8 cellular contexts compared by ENCODE assay signal in genomic region chr7:41943098-41943577, GRCh38.
DNase-seq lines count a peak whose midpoint lies in the region; ATAC-seq lines count a peak whose summit lies in the region.

No MANE protein-coding gene starts in this region.

- H3K27ac Mint-ChIP-seq in activated T-helper 2 cell treated with anti-CD3 and anti-CD28 coated beads, Interferon-gamma antibody, Interleukin-2, Interleukin-4, amounts not matched to agents 10 μg/mL and 5 μg/mL and 100 μg/mL, durations not matched to agents 14 hours and 24 hours and 36 hours, result no peak overlapping the region

- H3K27me3 ChIP-seq in HUES6 (ENCODE audit: control insufficient read depth, insufficient read depth, low read length), result peaks cover 16% of the 10 kb centered on the region
- peaks cover 0 to 3% (median 0%) of the 10 kb centered on the region in 3 experiments for H3K27me3 ChIP-seq in neuronal stem cell (ENCODE audit: control insufficient read depth in 3 of 3, insufficient read depth in 3 of 3, low read depth in 1 of 3, low read length in 3 of 3)

- H4K8ac ChIP-seq in neuronal stem cell (ENCODE audit: low read depth, low read length), result no peak overlapping the region

- H3K9me3 Mint-ChIP-seq in activated T-helper 2 cell treated with anti-CD3 and anti-CD28 coated beads, Interferon-gamma antibody, Interleukin-2, Interleukin-4, amounts not matched to agents 10 μg/mL and 5 μg/mL and 100 μg/mL, durations not matched to agents 14 hours and 24 hours and 36 hours, result no peaks in the 10 kb centered on the region

- H3K9me3 ChIP-seq in HUES6 (ENCODE audit: control insufficient read depth, insufficient read depth, low read depth, low read length) (no peaks in the 10 kb centered on the region), neuronal stem cell (replicated peaks in 1 of 2; ENCODE audit: control insufficient read depth in 2 of 2, insufficient read depth in 1 of 2, low read depth in 1 of 2, low read length in 2 of 2) (no peaks in the 10 kb centered on the region)

- no peaks in the 10 kb centered on the region for H3K36me3 Mint-ChIP-seq in activated T-helper 2 cell treated with anti-CD3 and anti-CD28 coated beads, Interferon-gamma antibody, Interleukin-2, Interleukin-4, amounts not matched to agents 10 μg/mL and 5 μg/mL and 100 μg/mL, durations not matched to agents 14 hours and 24 hours and 36 hours (ENCODE audit: low read depth)

- H3K4me3 Mint-ChIP-seq in activated T-helper 2 cell treated with anti-CD3 and anti-CD28 coated beads, Interferon-gamma antibody, Interleukin-2, Interleukin-4, amounts not matched to agents 10 μg/mL and 5 μg/mL and 100 μg/mL, durations not matched to agents 14 hours and 24 hours and 36 hours (ENCODE audit: low read depth), result no peak overlapping the region

- H3K9ac ChIP-seq in HUES6 (ENCODE audit: low read length) (no peak overlapping the region), neuronal stem cell (ENCODE audit: low read depth, low read length, poor library complexity) (no peak overlapping the region)

- intact Hi-C loops in activated T-helper 2 cell treated with anti-CD3 and anti-CD28 coated beads, Interferon-gamma antibody, Interleukin-2, Interleukin-4, amounts not matched to agents 10 μg/mL and 5 μg/mL and 100 μg/mL, durations not matched to agents 14 hours and 24 hours and 36 hours (cut with micrococcal nuclease), result loop anchor here (5.0 to 10.0 kb wide), 2 partner anchors 934 to 1322 kb away; no protein-coding TSS in a partner anchor

- H3K4me3 ChIP-seq in HUES6 (ENCODE audit: low read depth, low read length) (peak overlapping the region; percentile 48), neuronal stem cell (ENCODE audit: low read length in 2 of 2) (no peak overlapping the region)

- no peak overlapping the region for H3K4ac ChIP-seq in neuronal stem cell (ENCODE audit: low read length)

- H2BK120ac ChIP-seq in neuronal stem cell (ENCODE audit: low read depth, low read length), result no peak overlapping the region

- ATAC-seq in GM21528 (IDR thresholded peaks at IDR 0.05; ENCODE audit: low FRiP score, unreplicated experiment), result peak; percentile 86

- H3K36me3 ChIP-seq in HUES6 (ENCODE audit: control insufficient read depth, insufficient read depth, low read length) (no peaks in the 10 kb centered on the region), neuronal stem cell (replicated peaks in 1 of 2; ENCODE audit: control insufficient read depth in 2 of 2, insufficient read depth in 2 of 2, low read length in 2 of 2) (no peaks in the 10 kb centered on the region)

- peaks cover 15% of the 10 kb centered on the region for H3K4me1 Mint-ChIP-seq in activated T-helper 2 cell treated with anti-CD3 and anti-CD28 coated beads, Interferon-gamma antibody, Interleukin-2, Interleukin-4, amounts not matched to agents 10 μg/mL and 5 μg/mL and 100 μg/mL, durations not matched to agents 14 hours and 24 hours and 36 hours (ENCODE audit: low read depth)

- H3K4me2 ChIP-seq in neuronal stem cell (ENCODE audit: insufficient read depth, low read length, poor library complexity, severe bottlenecking), result no peak overlapping the region

- H3K4me1 ChIP-seq in HUES6 (ENCODE audit: control insufficient read depth, insufficient read depth, low read length) (peaks cover 15% of the 10 kb centered on the region; the same call in 1 of the 2 replicates), neuronal stem cell (ENCODE audit: control insufficient read depth in 2 of 2, insufficient read depth in 1 of 2, low read depth in 1 of 2, low read length in 2 of 2) (peaks cover 0 to 2% of the 10 kb centered on the region in 2 donors)

- H3K27me3 Mint-ChIP-seq in activated T-helper 2 cell treated with anti-CD3 and anti-CD28 coated beads, Interferon-gamma antibody, Interleukin-2, Interleukin-4, amounts not matched to agents 10 μg/mL and 5 μg/mL and 100 μg/mL, durations not matched to agents 14 hours and 24 hours and 36 hours (ENCODE audit: low read depth), result peaks cover 22% of the 10 kb centered on the region

- no peak overlapping the region for H2BK5ac ChIP-seq in neuronal stem cell (ENCODE audit: low read length)

- WGBS in neuronal stem cell (ENCODE audit: extremely low coverage in 2 of 2, insufficient read length in 2 of 2, insufficient replicate concordance in 1 of 2), 2 donors, result no CpG with 5 or more reads among the region's 16 CpGs

- no peak overlapping the region for H2BK12ac ChIP-seq in neuronal stem cell (ENCODE audit: low read length)

- H3K23ac ChIP-seq in neuronal stem cell (ENCODE audit: low read depth, low read length, poor library complexity), result no peak overlapping the region

- no peak overlapping the region for H3K14ac ChIP-seq in neuronal stem cell (ENCODE audit: low read length)

- H3K27ac ChIP-seq in HUES6 (ENCODE audit: low read depth, low read length), result no peak overlapping the region
- no peak overlapping the region for H3K27ac ChIP-seq in neuronal stem cell (replicated peaks; ENCODE audit: low read length)

- no peaks in the 10 kb centered on the region for H3K79me1 ChIP-seq in neuronal stem cell (ENCODE audit: low read depth, low read length)

- no peak overlapping the region for H4K91ac ChIP-seq in neuronal stem cell (ENCODE audit: low read depth, low read length, poor library complexity)

- DNase-seq in DMS53 treated with DMSO at 0.1 percent for 48 hours (lab: John Stamatoyannopoulos, UW; ENCODE audit: unreplicated experiment), result peak; percentile 81
- peak; percentile 83 for DNase-seq in RPMI8226
- DNase-seq in activated T-helper 2 cell treated with anti-CD3 and anti-CD28 coated beads, Interferon-gamma antibody, Interleukin-2, Interleukin-4, amounts not matched to agents 10 μg/mL and 5 μg/mL and 100 μg/mL, durations not matched to agents 14 hours and 24 hours and 36 hours (ENCODE audit: low spot score), result peak; percentile 54
- DNase-seq in foreskin melanocyte, result peak; percentile 48
- DNase-seq in neuronal stem cell (ENCODE audit: low spot score), result peak; percentile 75
- DNase-seq in superior temporal gyrus (ENCODE audit: extremely low spot score), result peak; percentile 87

- no peak overlapping the region for H2AK5ac ChIP-seq in neuronal stem cell (ENCODE audit: low read depth, low read length)

- H2AFZ ChIP-seq in neuronal stem cell (ENCODE audit: low read length), result peak overlapping the region; percentile 85

- no peak overlapping the region for H2BK15ac ChIP-seq in neuronal stem cell (ENCODE audit: low read length)

- no peak overlapping the region for H3K18ac ChIP-seq in neuronal stem cell (ENCODE audit: low read length)
